ENCODE assay signal across 8 cellular contexts in the genomic region with DNA sequence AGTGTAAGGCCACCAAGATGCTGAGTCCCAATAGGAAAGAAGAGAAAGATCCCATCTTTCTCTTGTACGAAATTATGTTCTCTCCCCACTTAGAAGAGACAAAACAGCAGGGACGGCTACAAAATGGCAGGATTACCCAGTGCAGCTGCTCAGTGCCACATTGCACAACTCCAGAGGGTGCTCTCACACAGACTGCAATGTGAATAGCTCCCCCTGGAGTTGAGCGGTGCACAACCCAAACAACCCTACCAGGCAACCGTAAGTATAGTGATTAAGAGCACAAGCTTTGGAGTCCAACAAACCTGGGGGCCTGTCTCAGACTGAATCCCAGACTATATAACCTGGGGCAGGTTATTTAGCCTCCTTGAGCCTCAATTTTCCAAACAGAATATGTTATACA. TPM values are rescaled to one million over a fixed set of nuclear protein-coding genes. Genes with fewer than 3 reads are reported as not detected.
A peak's percentile ranks its signal among the peaks of the same experiment; 100 is the strongest.
DNase-seq lines count a peak whose midpoint lies in the region; ATAC-seq and TF ChIP-seq lines count a peak whose summit lies in the region.

No MANE protein-coding gene starts in this region.

- peak overlapping the region; percentile 90 for H3K4me2 ChIP-seq in BLaER1

- peaks cover 71% of the 10 kb centered on the region for H3K4me1 ChIP-seq in BLaER1
- peaks cover 0 to 13% (median 4%) of the 10 kb centered on the region in 4 donors for H3K4me1 ChIP-seq in right lobe of liver

- 54% methylated on average over 4 of the region's 4 CpGs for WGBS in right lobe of liver (ENCODE audit: insufficient coverage, low coverage, low lambda C conversion rate, missing lambda C conversion rate)

- H4K20me1 ChIP-seq in BLaER1, result peaks cover 13% of the 10 kb centered on the region; the same call in 1 of the 2 replicates

- ATAC-seq in right lobe of liver (no peak), GM19328 (IDR thresholded peaks at IDR 0.05; ENCODE audit: unreplicated experiment) (no peak)

- intact Hi-C loops in right lobe of liver (cut with DNase I), result loop anchor here in 1 of 2 donors (10.0 kb wide), 1 partner anchor 241 kb away; no protein-coding TSS in a partner anchor

- H3K36me3 ChIP-seq in BLaER1 (no peaks in the 10 kb centered on the region), H7 (replicated peaks; ENCODE audit: control insufficient read depth, insufficient read depth, low read length) (no peaks in the 10 kb centered on the region), brain microvascular endothelial cell (replicated peaks) (peaks cover 14% of the 10 kb centered on the region), right lobe of liver (peaks cover 0 to under 1% (median 0%) of the 10 kb centered on the region in 4 donors)

- TF ChIP-seq CTCF in brain microvascular endothelial cell (IDR thresholded peaks at IDR 0.05; ENCODE audit: low read depth, low read length, missing control alignments) (peak; percentile 77), right lobe of liver (IDR thresholded peaks at IDR 0.05) (peak; percentile 54 to 80 (median 66))

- H3K4me3 ChIP-seq in BLaER1, result no peak overlapping the region
- no peak overlapping the region for H3K4me3 ChIP-seq in H7 (ENCODE audit: insufficient read depth, low read depth, low read length)
- no peak overlapping the region for H3K4me3 ChIP-seq in brain microvascular endothelial cell (ENCODE audit: low read depth, low read length)
- no peak overlapping the region for H3K4me3 ChIP-seq in right lobe of liver

- H3K9ac ChIP-seq in BLaER1, result no peak overlapping the region

- H3K27ac ChIP-seq in BLaER1 (no peak overlapping the region), brain microvascular endothelial cell (peak overlapping the region; percentile 99), right lobe of liver (peak overlapping the region; percentile 93 to 100 (median 98))

- in situ Hi-C loops in brain microvascular endothelial cell (cut with HindIII; ENCODE audit: low pct_ligation_motif_present, low sequenced_read_pairs), result no loop called here

- peak; percentile 67 for DNase-seq in H7
- DNase-seq in RKO (ENCODE audit: low spot score), result peak; percentile 81
- DNase-seq in brain microvascular endothelial cell, result peak; percentile 74
- DNase-seq in right lobe of liver, result peak; percentile 57 to 77 (median 73)
- peak; percentile 46 for DNase-seq in superior temporal gyrus (ENCODE audit: extremely low spot score)
- no peak for DNase-seq in cerebellar nuclear complex (lab: John Stamatoyannopoulos, UW)

- no peak for TF ChIP-seq POLR2A in right lobe of liver (IDR thresholded peaks at IDR 0.05)

- H3K27me3 ChIP-seq in BLaER1, result peaks cover 12% of the 10 kb centered on the region; the same call in 1 of the 2 replicates
- peaks cover 17% of the 10 kb centered on the region for H3K27me3 ChIP-seq in H7 (ENCODE audit: control insufficient read depth, insufficient read depth, low read length)
- no peaks in the 10 kb centered on the region for H3K27me3 ChIP-seq in brain microvascular endothelial cell (replicated peaks)
- no peaks in the 10 kb centered on the region for H3K27me3 ChIP-seq in right lobe of liver

- H3K9me3 ChIP-seq in BLaER1 (no peaks in the 10 kb centered on the region), right lobe of liver (no peaks in the 10 kb centered on the region)

RNA-seq across cellular contexts. Expression of gene BHLHE40, which starts 3.1 kb away (rescaled TPM):
- 6.7 and 7.4 TPM in 2 replicates for total RNA-seq in H7 (2014; rRNA removed; shearing (Covaris generic))
- 100 to 1,000 TPM in 1 of 6 experiments, 10 to 100 TPM in 5; 19.0 to 170 (median 57.7) TPM for total RNA-seq in right lobe of liver

Comparison
In these comparisons a context has a peak if more than half of its experiments do, and no peak if none do; other contexts are left out.
1. DNase-seq: peak in H7 (single experiment), RKO (single experiment), brain microvascular endothelial cell (single experiment), right lobe of liver (3 of 3) and superior temporal gyrus (single experiment); none in cerebellar nuclear complex (0 of 2).